1 cellular context compared by ENCODE assay signal in the genomic region with DNA sequence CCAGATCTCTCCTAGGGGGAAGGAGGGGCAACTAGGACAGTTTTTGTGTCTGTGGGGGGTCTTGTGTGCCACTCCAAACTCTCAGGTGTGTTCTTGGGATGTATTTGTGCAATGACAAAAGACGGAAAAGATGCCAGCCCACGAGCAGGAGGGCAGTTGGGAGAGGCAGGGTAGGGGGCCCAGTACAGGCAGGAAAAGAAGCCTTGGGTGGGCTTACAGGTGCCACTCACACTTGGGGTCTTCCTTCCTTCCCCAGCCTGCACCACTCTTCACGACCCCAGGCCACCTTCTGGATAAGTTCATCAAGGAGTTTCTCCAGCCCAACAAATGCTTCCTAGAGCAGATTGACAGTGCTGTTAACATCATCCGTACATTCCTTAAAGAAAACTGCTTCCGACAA.
TF ChIP-seq lines count a peak whose summit lies in the region.

No MANE protein-coding gene starts in this region.

TF ChIP-seq in HepG2, 621 proteins besides CTCF, POLR2A, EP300 and RAD21:
- TF ChIP-seq, protein P1, sequence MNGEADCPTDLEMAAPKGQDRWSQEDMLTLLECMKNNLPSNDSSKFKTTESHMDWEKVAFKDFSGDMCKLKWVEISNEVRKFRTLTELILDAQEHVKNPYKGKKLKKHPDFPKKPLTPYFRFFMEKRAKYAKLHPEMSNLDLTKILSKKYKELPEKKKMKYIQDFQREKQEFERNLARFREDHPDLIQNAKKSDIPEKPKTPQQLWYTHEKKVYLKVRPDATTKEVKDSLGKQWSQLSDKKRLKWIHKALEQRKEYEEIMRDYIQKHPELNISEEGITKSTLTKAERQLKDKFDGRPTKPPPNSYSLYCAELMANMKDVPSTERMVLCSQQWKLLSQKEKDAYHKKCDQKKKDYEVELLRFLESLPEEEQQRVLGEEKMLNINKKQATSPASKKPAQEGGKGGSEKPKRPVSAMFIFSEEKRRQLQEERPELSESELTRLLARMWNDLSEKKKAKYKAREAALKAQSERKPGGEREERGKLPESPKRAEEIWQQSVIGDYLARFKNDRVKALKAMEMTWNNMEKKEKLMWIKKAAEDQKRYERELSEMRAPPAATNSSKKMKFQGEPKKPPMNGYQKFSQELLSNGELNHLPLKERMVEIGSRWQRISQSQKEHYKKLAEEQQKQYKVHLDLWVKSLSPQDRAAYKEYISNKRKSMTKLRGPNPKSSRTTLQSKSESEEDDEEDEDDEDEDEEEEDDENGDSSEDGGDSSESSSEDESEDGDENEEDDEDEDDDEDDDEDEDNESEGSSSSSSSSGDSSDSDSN (CRISPR knock-in tag; IDR thresholded peaks at IDR 0.05), result no peak
- TF ChIP-seq MTA3 (CRISPR knock-in tag; IDR thresholded peaks at IDR 0.05) (no peak), KLF15 (CRISPR knock-in tag; IDR thresholded peaks at IDR 0.05; ENCODE audit: borderline replicate concordance) (no peak), GPN1 (CRISPR knock-in tag; IDR thresholded peaks at IDR 0.05; ENCODE audit: borderline replicate concordance) (no peak), FOXA3 (CRISPR knock-in tag; IDR thresholded peaks at IDR 0.05) (no peak), ZNF652 (CRISPR knock-in tag; IDR thresholded peaks at IDR 0.05; ENCODE audit: borderline replicate concordance, low read depth) (no peak), ZNF30 (CRISPR knock-in tag; IDR thresholded peaks at IDR 0.05) (no peak), ASH2L (IDR thresholded peaks at IDR 0.05; ENCODE audit: insufficient read length, low read depth, low read length) (no peak), ZNF850 (CRISPR knock-in tag; conservative IDR thresholded peaks at IDR 0.05) (no peak), ZSCAN9 (CRISPR knock-in tag; IDR thresholded peaks at IDR 0.05; ENCODE audit: borderline replicate concordance) (no peak), FOXP1 (IDR thresholded peaks at IDR 0.05) (no peak), FOXP1 (CRISPR knock-in tag; IDR thresholded peaks at IDR 0.05) (no peak), ZNF547 (CRISPR knock-in tag; IDR thresholded peaks at IDR 0.05) (no peak), MED1 (CRISPR knock-in tag; IDR thresholded peaks at IDR 0.05) (no peak), ZNF546 (CRISPR knock-in tag; conservative IDR thresholded peaks at IDR 0.05) (no peak)
- TF ChIP-seq, protein P2, sequence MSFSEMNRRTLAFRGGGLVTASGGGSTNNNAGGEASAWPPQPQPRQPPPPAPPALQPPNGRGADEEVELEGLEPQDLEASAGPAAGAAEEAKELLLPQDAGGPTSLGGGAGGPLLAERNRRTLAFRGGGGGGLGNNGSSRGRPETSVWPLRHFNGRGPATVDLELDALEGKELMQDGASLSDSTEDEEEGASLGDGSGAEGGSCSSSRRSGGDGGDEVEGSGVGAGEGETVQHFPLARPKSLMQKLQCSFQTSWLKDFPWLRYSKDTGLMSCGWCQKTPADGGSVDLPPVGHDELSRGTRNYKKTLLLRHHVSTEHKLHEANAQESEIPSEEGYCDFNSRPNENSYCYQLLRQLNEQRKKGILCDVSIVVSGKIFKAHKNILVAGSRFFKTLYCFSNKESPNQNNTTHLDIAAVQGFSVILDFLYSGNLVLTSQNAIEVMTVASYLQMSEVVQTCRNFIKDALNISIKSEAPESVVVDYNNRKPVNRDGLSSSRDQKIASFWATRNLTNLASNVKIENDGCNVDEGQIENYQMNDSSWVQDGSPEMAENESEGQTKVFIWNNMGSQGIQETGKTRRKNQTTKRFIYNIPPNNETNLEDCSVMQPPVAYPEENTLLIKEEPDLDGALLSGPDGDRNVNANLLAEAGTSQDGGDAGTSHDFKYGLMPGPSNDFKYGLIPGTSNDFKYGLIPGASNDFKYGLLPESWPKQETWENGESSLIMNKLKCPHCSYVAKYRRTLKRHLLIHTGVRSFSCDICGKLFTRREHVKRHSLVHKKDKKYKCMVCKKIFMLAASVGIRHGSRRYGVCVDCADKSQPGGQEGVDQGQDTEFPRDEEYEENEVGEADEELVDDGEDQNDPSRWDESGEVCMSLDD (CRISPR knock-in tag; IDR thresholded peaks at IDR 0.05; ENCODE audit: borderline replicate concordance), result no peak
- TF ChIP-seq, protein P3, sequence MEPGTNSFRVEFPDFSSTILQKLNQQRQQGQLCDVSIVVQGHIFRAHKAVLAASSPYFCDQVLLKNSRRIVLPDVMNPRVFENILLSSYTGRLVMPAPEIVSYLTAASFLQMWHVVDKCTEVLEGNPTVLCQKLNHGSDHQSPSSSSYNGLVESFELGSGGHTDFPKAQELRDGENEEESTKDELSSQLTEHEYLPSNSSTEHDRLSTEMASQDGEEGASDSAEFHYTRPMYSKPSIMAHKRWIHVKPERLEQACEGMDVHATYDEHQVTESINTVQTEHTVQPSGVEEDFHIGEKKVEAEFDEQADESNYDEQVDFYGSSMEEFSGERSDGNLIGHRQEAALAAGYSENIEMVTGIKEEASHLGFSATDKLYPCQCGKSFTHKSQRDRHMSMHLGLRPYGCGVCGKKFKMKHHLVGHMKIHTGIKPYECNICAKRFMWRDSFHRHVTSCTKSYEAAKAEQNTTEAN (CRISPR knock-in tag; conservative IDR thresholded peaks at IDR 0.05), result no peak
- TF ChIP-seq, protein P4, sequence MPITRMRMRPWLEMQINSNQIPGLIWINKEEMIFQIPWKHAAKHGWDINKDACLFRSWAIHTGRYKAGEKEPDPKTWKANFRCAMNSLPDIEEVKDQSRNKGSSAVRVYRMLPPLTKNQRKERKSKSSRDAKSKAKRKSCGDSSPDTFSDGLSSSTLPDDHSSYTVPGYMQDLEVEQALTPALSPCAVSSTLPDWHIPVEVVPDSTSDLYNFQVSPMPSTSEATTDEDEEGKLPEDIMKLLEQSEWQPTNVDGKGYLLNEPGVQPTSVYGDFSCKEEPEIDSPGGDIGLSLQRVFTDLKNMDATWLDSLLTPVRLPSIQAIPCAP (CRISPR knock-in tag; IDR thresholded peaks at IDR 0.05; ENCODE audit: low read depth), result no peak
- TF ChIP-seq, protein P5, sequence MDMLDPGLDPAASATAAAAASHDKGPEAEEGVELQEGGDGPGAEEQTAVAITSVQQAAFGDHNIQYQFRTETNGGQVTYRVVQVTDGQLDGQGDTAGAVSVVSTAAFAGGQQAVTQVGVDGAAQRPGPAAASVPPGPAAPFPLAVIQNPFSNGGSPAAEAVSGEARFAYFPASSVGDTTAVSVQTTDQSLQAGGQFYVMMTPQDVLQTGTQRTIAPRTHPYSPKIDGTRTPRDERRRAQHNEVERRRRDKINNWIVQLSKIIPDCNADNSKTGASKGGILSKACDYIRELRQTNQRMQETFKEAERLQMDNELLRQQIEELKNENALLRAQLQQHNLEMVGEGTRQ (IDR thresholded peaks at IDR 0.05; ENCODE audit: low read depth, low read length), result no peak
- TF ChIP-seq, protein P5 (CRISPR knock-in tag; IDR thresholded peaks at IDR 0.05; ENCODE audit: borderline replicate concordance), result no peak
TF ChIP-seq in HepG2: peak in this region for 0.
